8 cellular contexts compared by ENCODE assay signal in genomic region chr2:207531024-207531411, GRCh38. TPM values are rescaled to one million over a fixed set of nuclear protein-coding genes. Genes with fewer than 3 reads are reported as not detected.
DNase-seq lines count a peak whose midpoint lies in the region; ATAC-seq and TF ChIP-seq lines count a peak whose summit lies in the region.

No MANE protein-coding gene starts in this region.

- intact Hi-C loops in activated CD8-positive, alpha-beta T cell treated with anti-CD3 and anti-CD28 coated beads for 36 hours (cut with micrococcal nuclease), result loop anchor here (10.0 kb wide), 1 partner anchor 64 kb away; no protein-coding TSS in a partner anchor

- H3K9me3 ChIP-seq in BLaER1 treated with 17β-estradiol and CSF1 and Interleukin-3, amounts not matched to agents 10 nM and 100 nM (replicated peaks in 1 of 11), result peaks cover 0 to 4% (median 0%) of the 10 kb centered on the region in 11 experiments; a peak in 4 of 22 replicates
- H3K9me3 ChIP-seq in skeletal muscle satellite cell (replicated peaks; ENCODE audit: low read length), result no peaks in the 10 kb centered on the region

- H3K9ac ChIP-seq in BLaER1 treated with 17β-estradiol and CSF1 and Interleukin-3, amounts not matched to agents 10 nM and 100 nM, result peak overlapping the region; percentile 95 to 100 (median 98)
- peak overlapping the region; percentile 98 for H3K9ac ChIP-seq in skeletal muscle satellite cell (ENCODE audit: low read depth, low read length)

- peaks cover 38 to 56% (median 52%) of the 10 kb centered on the region in 11 experiments; a peak in 21 of 22 replicates for H4K20me1 ChIP-seq in BLaER1 treated with 17β-estradiol and CSF1 and Interleukin-3, amounts not matched to agents 10 nM and 100 nM

- no peaks in the 10 kb centered on the region for H3K27me3 ChIP-seq in BLaER1 treated with 17β-estradiol and CSF1 and Interleukin-3, amounts not matched to agents 10 nM and 100 nM
- no peaks in the 10 kb centered on the region for H3K27me3 ChIP-seq in skeletal muscle satellite cell (ENCODE audit: control insufficient read depth, insufficient read depth, low read length)

- no peak for TF ChIP-seq CTCF in HFF-Myc (IDR thresholded peaks at IDR 0.05; ENCODE audit: low read depth, low read length, missing control alignments)
- TF ChIP-seq CTCF in activated CD8-positive, alpha-beta T cell treated with anti-CD3 and anti-CD28 coated beads for 36 hours (IDR thresholded peaks at IDR 0.05), result no peak

- H3K4me3 Mint-ChIP-seq in activated CD8-positive, alpha-beta T cell treated with anti-CD3 and anti-CD28 coated beads for 36 hours, result peak overlapping the region; percentile 97

- H3K4me1 Mint-ChIP-seq in activated CD8-positive, alpha-beta T cell treated with anti-CD3 and anti-CD28 coated beads for 36 hours (ENCODE audit: low read depth), result peaks cover 52% of the 10 kb centered on the region

- peaks cover 33 to 70% (median 48%) of the 10 kb centered on the region in 10 experiments for H3K4me1 ChIP-seq in BLaER1 treated with 17β-estradiol and CSF1 and Interleukin-3, amounts not matched to agents 10 nM and 100 nM
- peaks cover 16% of the 10 kb centered on the region for H3K4me1 ChIP-seq in skeletal muscle satellite cell (ENCODE audit: control insufficient read depth, insufficient read depth, low read length)

- H3K36me3 Mint-ChIP-seq in activated CD8-positive, alpha-beta T cell treated with anti-CD3 and anti-CD28 coated beads for 36 hours (ENCODE audit: low read depth), result peaks cover 40% of the 10 kb centered on the region

- no peak for DNase-seq in HFF-Myc (ENCODE audit: extremely low read depth, low read depth)
- peak; percentile 60 for DNase-seq in activated CD8-positive, alpha-beta T cell treated with anti-CD3 and anti-CD28 coated beads for 36 hours
- DNase-seq in glomerular visceral epithelial cell (ENCODE audit: extremely low spot score), result peak; percentile 45
- no peak for DNase-seq in T1000 (lab: John Stamatoyannopoulos, UW)

- H3K4me2 ChIP-seq in BLaER1 treated with 17β-estradiol and CSF1 and Interleukin-3, amounts not matched to agents 10 nM and 100 nM, result peak overlapping the region; percentile 75 to 89 (median 84)
- peak overlapping the region; percentile 93 for H3K4me2 ChIP-seq in skeletal muscle satellite cell (ENCODE audit: low read length)

- POLR2A ChIA-PET in activated CD8-positive, alpha-beta T cell treated with anti-CD3 and anti-CD28 coated beads for 36 hours (lab: Charles Lee), result interaction anchor here (0.9 to 4.9 kb wide), 13 partner anchors 11 to 766 kb away, joined by 3 to 53 read pairs (median 5); partner anchors contain the start of genes FASTKD2, KLF7, MDH1B and METTL21A

- CTCF ChIA-PET in activated CD8-positive, alpha-beta T cell treated with anti-CD3 and anti-CD28 coated beads for 36 hours (lab: Charles Lee), result interaction anchor here (0.8 to 2.5 kb wide), 5 partner anchors 10 to 95 kb away, joined by 3 to 13 read pairs (median 5); partner anchors contain the start of gene METTL21A

- H3K9me3 Mint-ChIP-seq in activated CD8-positive, alpha-beta T cell treated with anti-CD3 and anti-CD28 coated beads for 36 hours, result no peaks in the 10 kb centered on the region

- H3K27me3 Mint-ChIP-seq in activated CD8-positive, alpha-beta T cell treated with anti-CD3 and anti-CD28 coated beads for 36 hours, result no peaks in the 10 kb centered on the region

- H3K27ac Mint-ChIP-seq in activated CD8-positive, alpha-beta T cell treated with anti-CD3 and anti-CD28 coated beads for 36 hours, result peak overlapping the region; percentile 97

- no peak for ATAC-seq in activated CD8-positive, alpha-beta T cell treated with anti-CD3 and anti-CD28 coated beads for 36 hours
- ATAC-seq in HG03025 (IDR thresholded peaks at IDR 0.05; ENCODE audit: low FRiP score, unreplicated experiment) (no peak), HG02981 (IDR thresholded peaks at IDR 0.05; ENCODE audit: unreplicated experiment) (no peak)

- H3K27ac ChIP-seq in BLaER1 treated with 17β-estradiol and CSF1 and Interleukin-3, amounts not matched to agents 10 nM and 100 nM, result peak overlapping the region; percentile 93 to 100 (median 98)

- H3K4me3 ChIP-seq in BLaER1 treated with 17β-estradiol and CSF1 and Interleukin-3, amounts not matched to agents 10 nM and 100 nM, result peak overlapping the region; percentile 69 to 91 (median 81)
- peak overlapping the region; percentile 94 for H3K4me3 ChIP-seq in HFF-Myc (replicated peaks; ENCODE audit: low read depth, low read length)
- peak overlapping the region; percentile 99 for H3K4me3 ChIP-seq in skeletal muscle satellite cell (ENCODE audit: low read length)

- peaks cover 6 to 41% (median 13%) of the 10 kb centered on the region in 11 experiments; a peak in 21 of 22 replicates for H3K36me3 ChIP-seq in BLaER1 treated with 17β-estradiol and CSF1 and Interleukin-3, amounts not matched to agents 10 nM and 100 nM
- peaks cover 3% of the 10 kb centered on the region for H3K36me3 ChIP-seq in skeletal muscle satellite cell (ENCODE audit: insufficient read depth, low read length)

RNA-seq across cellular contexts. Expression of gene CREB1, which starts 1.3 kb away (rescaled TPM):
- 10 to 100 TPM; 92.8 to 95.8 TPM for total RNA-seq in activated CD8-positive, alpha-beta T cell treated with anti-CD3 and anti-CD28 coated beads for 36 hours
- 20.8 and 22.1 TPM in 2 replicates for total RNA-seq in skeletal muscle satellite cell (2012; rRNA removed)

Comparison
In these comparisons a context has a peak if more than half of its experiments do, and no peak if none do; other contexts are left out.
1. DNase-seq: peak in activated CD8-positive, alpha-beta T cell treated with anti-CD3 and anti-CD28 coated beads for 36 hours (single experiment) and glomerular visceral epithelial cell (single experiment); none in HFF-Myc (single experiment) and T1000 (single experiment).
2. Peak in every context shown above with its lines, with median percentiles within 50 percentile points of each other: H3K4me3 ChIP-seq.